In genomic region chr4:168832746-168833575, GRCh38 we compare ENCODE assay signal across 8 cellular contexts.
A peak's percentile ranks its signal among the peaks of the same experiment; 100 is the strongest.
DNase-seq lines count a peak whose midpoint lies in the region; ATAC-seq and TF ChIP-seq lines count a peak whose summit lies in the region.

No MANE protein-coding gene starts in this region.

- TF ChIP-seq CTCF in esophagus muscularis mucosa (IDR thresholded peaks at IDR 0.05), result peak in 2 of 3 experiments; percentile 16 to 19

- no peaks in the 10 kb centered on the region for H3K36me3 ChIP-seq in esophagus muscularis mucosa

- peak overlapping the region; percentile 57 for H3K4me3 Mint-ChIP-seq in activated CD8-positive, alpha-beta memory T cell treated with anti-CD3 and anti-CD28 coated beads, Interleukin-2, amount 10 ng/mL, durations not matched to agents 7 days and 5 days
- peak overlapping the region; percentile 85 for H3K4me3 Mint-ChIP-seq in T-helper 17 cell

- no peaks in the 10 kb centered on the region for H3K36me3 Mint-ChIP-seq in activated CD8-positive, alpha-beta memory T cell treated with anti-CD3 and anti-CD28 coated beads, Interleukin-2, amount 10 ng/mL, durations not matched to agents 7 days and 5 days
- peaks cover 2% of the 10 kb centered on the region for H3K36me3 Mint-ChIP-seq in T-helper 17 cell (ENCODE audit: low read depth)

- no peak for TF ChIP-seq EP300 in esophagus muscularis mucosa (IDR thresholded peaks at IDR 0.05)

- no peak for ATAC-seq in activated CD8-positive, alpha-beta memory T cell treated with anti-CD3 and anti-CD28 coated beads, Interleukin-2, amount 10 ng/mL, durations not matched to agents 7 days and 5 days
- ATAC-seq in T-helper 17 cell (no peak), GM18861 (IDR thresholded peaks at IDR 0.05; ENCODE audit: unreplicated experiment) (no peak), GM21576 (IDR thresholded peaks at IDR 0.05; ENCODE audit: unreplicated experiment) (no peak)

- no peak overlapping the region for H3K27ac Mint-ChIP-seq in activated CD8-positive, alpha-beta memory T cell treated with anti-CD3 and anti-CD28 coated beads, Interleukin-2, amount 10 ng/mL, durations not matched to agents 7 days and 5 days
- H3K27ac Mint-ChIP-seq in T-helper 17 cell, result peak overlapping the region; percentile 6

- no peak for TF ChIP-seq POLR2A in esophagus muscularis mucosa (IDR thresholded peaks at IDR 0.05; ENCODE audit: low read depth)

- H3K27me3 ChIP-seq in esophagus muscularis mucosa, result peaks cover 0 to 4% (median 0%) of the 10 kb centered on the region in 4 donors

- intact Hi-C loops in esophagus muscularis mucosa (cut with DNase I), result loop anchor here (5.0 kb wide), 3 partner anchors 84 to 246 kb away; no protein-coding TSS in a partner anchor

- peaks cover 82% of the 10 kb centered on the region for H3K27me3 Mint-ChIP-seq in activated CD8-positive, alpha-beta memory T cell treated with anti-CD3 and anti-CD28 coated beads, Interleukin-2, amount 10 ng/mL, durations not matched to agents 7 days and 5 days
- peaks cover 75% of the 10 kb centered on the region for H3K27me3 Mint-ChIP-seq in T-helper 17 cell

- WGBS in esophagus muscularis mucosa, result 5% methylated on average over 19 of the region's 60 CpGs

- H3K4me1 ChIP-seq in esophagus muscularis mucosa, result peaks cover 8 to 34% (median 31%) of the 10 kb centered on the region in 4 donors

- no peaks in the 10 kb centered on the region for H3K9me3 Mint-ChIP-seq in activated CD8-positive, alpha-beta memory T cell treated with anti-CD3 and anti-CD28 coated beads, Interleukin-2, amount 10 ng/mL, durations not matched to agents 7 days and 5 days (ENCODE audit: low read depth)

- H3K9me3 ChIP-seq in T-helper 17 cell (ENCODE audit: control insufficient read depth, low read length, poor library complexity, severe bottlenecking) (no peaks in the 10 kb centered on the region), esophagus muscularis mucosa (no peaks in the 10 kb centered on the region)

- CTCF ChIA-PET in activated CD8-positive, alpha-beta memory T cell treated with anti-CD3 and anti-CD28 coated beads, Interleukin-2, amount 10 ng/mL, durations not matched to agents 7 days and 5 days (lab: Charles Lee), result interaction anchor here (0.9 to 2.1 kb wide), 4 partner anchors 16 to 177 kb away, joined by 3 to 7 read pairs (median 4); partner anchors contain the start of gene CBR4

- H3K27ac ChIP-seq in esophagus muscularis mucosa (replicated peaks in 1 of 4), result peak overlapping the region; percentile 97 to 99 (median 99)

- peaks cover 11% of the 10 kb centered on the region for H3K4me1 Mint-ChIP-seq in activated CD8-positive, alpha-beta memory T cell treated with anti-CD3 and anti-CD28 coated beads, Interleukin-2, amount 10 ng/mL, durations not matched to agents 7 days and 5 days
- H3K4me1 Mint-ChIP-seq in T-helper 17 cell, result peaks cover 10% of the 10 kb centered on the region

- peak overlapping the region; percentile 79 to 96 (median 90) for H3K4me3 ChIP-seq in esophagus muscularis mucosa

- no peak for DNase-seq in activated CD8-positive, alpha-beta memory T cell treated with anti-CD3 and anti-CD28 coated beads, Interleukin-2, amount 10 ng/mL, durations not matched to agents 7 days and 5 days
- no peak for DNase-seq in activated CD8-positive, alpha-beta memory T cell treated with anti-CD3 and anti-CD28 coated beads, Interleukin-2, amount 50 U/mL, for 4 hours
- DNase-seq in T-helper 17 cell (no peak), esophagus muscularis mucosa (ENCODE audit: extremely low spot score) (no peak), myocyte (ENCODE audit: low read depth) (peak; percentile 58), NCI-H446 treated with DMSO at 0.1 percent for 48 hours (lab: John Stamatoyannopoulos, UW) (no peak)
